ENCODE assay signal across 20 cellular contexts in genomic region chr5:123105882-123106281, GRCh38. TPM values are rescaled to one million over a fixed set of nuclear protein-coding genes. Genes with fewer than 3 reads are reported as not detected.
A peak's percentile ranks its signal among the peaks of the same experiment; 100 is the strongest.
DNase-seq lines count a peak whose midpoint lies in the region; ATAC-seq lines count a peak whose summit lies in the region.
"Had no signal": no experiment of that assay in that cellular context is flagged by ENCODE, and none has a peak within 500 bp of the region (broad histone marks: within the 10 kb centered on the region; RNA-seq: fewer than 3 reads in every experiment).

No MANE protein-coding gene starts in this region.

- H3K4me3 Mint-ChIP-seq in activated T-helper 1 cell treated with anti-CD3 and anti-CD28 coated beads, Interleukin-12 subunit alpha, Interleukin-12 subunit beta, Interleukin-2, Interleukin-4 antibody, amounts not matched to agents 30 ng/mL and 10 ng/mL and 1 ng/mL, durations not matched to agents 14 hours and 24 hours and 36 hours: no peak overlapping the region
- H3K4me3 Mint-ChIP-seq: CD14-positive monocyte; CD4-positive, alpha-beta memory T cell had no signal

- H3K9me3 ChIP-seq in aorta (ENCODE audit: control insufficient read depth, low read length): no peaks in the 10 kb centered on the region
- H3K9me3 ChIP-seq: BLaER1 had no signal

- H3K4me1 Mint-ChIP-seq in activated T-helper 1 cell treated with anti-CD3 and anti-CD28 coated beads, Interleukin-12 subunit alpha, Interleukin-12 subunit beta, Interleukin-2, Interleukin-4 antibody, amounts not matched to agents 30 ng/mL and 10 ng/mL and 1 ng/mL, durations not matched to agents 14 hours and 24 hours and 36 hours (ENCODE audit: low read depth): no peaks in the 10 kb centered on the region
- H3K4me1 Mint-ChIP-seq: CD4-positive, alpha-beta memory T cell had no signal

- H3K4me3 ChIP-seq in aorta (ENCODE audit: low read length in 2 of 2): no peak overlapping the region
- H3K4me3 ChIP-seq: BLaER1, GM12878 had no signal

- no peaks in the 10 kb centered on the region for H3K9me3 Mint-ChIP-seq in activated T-helper 1 cell treated with anti-CD3 and anti-CD28 coated beads, Interleukin-12 subunit alpha, Interleukin-12 subunit beta, Interleukin-2, Interleukin-4 antibody, amounts not matched to agents 30 ng/mL and 10 ng/mL and 1 ng/mL, durations not matched to agents 14 hours and 24 hours and 36 hours
- H3K9me3 Mint-ChIP-seq: CD14-positive monocyte; CD4-positive, alpha-beta memory T cell had no signal

- no peaks in the 10 kb centered on the region for H3K36me3 Mint-ChIP-seq in activated T-helper 1 cell treated with anti-CD3 and anti-CD28 coated beads, Interleukin-12 subunit alpha, Interleukin-12 subunit beta, Interleukin-2, Interleukin-4 antibody, amounts not matched to agents 30 ng/mL and 10 ng/mL and 1 ng/mL, durations not matched to agents 14 hours and 24 hours and 36 hours (ENCODE audit: low read depth)
- H3K36me3 Mint-ChIP-seq: CD14-positive monocyte; CD4-positive, alpha-beta memory T cell had no signal

- no peak overlapping the region for H3K27ac Mint-ChIP-seq in activated T-helper 1 cell treated with anti-CD3 and anti-CD28 coated beads, Interleukin-12 subunit alpha, Interleukin-12 subunit beta, Interleukin-2, Interleukin-4 antibody, amounts not matched to agents 30 ng/mL and 10 ng/mL and 1 ng/mL, durations not matched to agents 14 hours and 24 hours and 36 hours
- H3K27ac Mint-ChIP-seq: CD14-positive monocyte; CD4-positive, alpha-beta memory T cell had no signal

- H3K27ac ChIP-seq in aorta (ENCODE audit: low read depth in 1 of 2, low read length in 2 of 2): peak overlapping the region; percentile 22 to 61
- H3K27ac ChIP-seq: BLaER1 had no signal

- 49 to 55% methylated on average over 4 of the region's 4 CpGs for WGBS in aorta, 2 donors

- peaks cover 20% of the 10 kb centered on the region for H3K27me3 Mint-ChIP-seq in activated T-helper 1 cell treated with anti-CD3 and anti-CD28 coated beads, Interleukin-12 subunit alpha, Interleukin-12 subunit beta, Interleukin-2, Interleukin-4 antibody, amounts not matched to agents 30 ng/mL and 10 ng/mL and 1 ng/mL, durations not matched to agents 14 hours and 24 hours and 36 hours (ENCODE audit: insufficient read depth)

- ATAC-seq in aorta (ENCODE audit: low FRiP score): no peak
- ATAC-seq: GM12878, HCT116, HepG2 had no signal

- H3K27me3 ChIP-seq in aorta (ENCODE audit: control insufficient read depth in 1 of 2, insufficient read depth in 2 of 2, low read length in 1 of 2): no peaks in the 10 kb centered on the region
- H3K27me3 ChIP-seq: BLaER1 had no signal

- no peaks in the 10 kb centered on the region for H3K36me3 ChIP-seq in aorta (ENCODE audit: control insufficient read depth in 1 of 2, insufficient read depth in 2 of 2, low read length in 1 of 2)
- H3K36me3 ChIP-seq: BLaER1 had no signal

- intact Hi-C loops in aorta (cut with DNase I): no loop called here
- intact Hi-C loops in activated T-helper 1 cell treated with anti-CD3 and anti-CD28 coated beads, Interleukin-12 subunit alpha, Interleukin-12 subunit beta, Interleukin-2, Interleukin-4 antibody, amounts not matched to agents 30 ng/mL and 10 ng/mL and 1 ng/mL, durations not matched to agents 14 hours and 24 hours and 36 hours (cut with micrococcal nuclease): no loop called here

- DNase-seq in ELF-1 (ENCODE audit: low read depth, low spot score): peak; percentile 81
- DNase-seq in NCI-H69 (lab: John Stamatoyannopoulos, UW): peak; percentile 48
- peak; percentile 86 for DNase-seq in islet precursor cell
- DNase-seq in aorta: no peak
- DNase-seq in activated T-helper 1 cell treated with anti-CD3 and anti-CD28 coated beads, Interleukin-12 subunit alpha, Interleukin-12 subunit beta, Interleukin-2, Interleukin-4 antibody, amounts not matched to agents 30 ng/mL and 10 ng/mL and 1 ng/mL, durations not matched to agents 14 hours and 24 hours and 36 hours (ENCODE audit: low spot score): no peak
- no peak for DNase-seq in activated CD4-positive, alpha-beta T cell treated with anti-CD3 and anti-CD28 coated beads for 4 hours
- no peak for DNase-seq in iPS-NIHi7 (ENCODE audit: extremely low spot score)
- DNase-seq: 8988T; Calu3; CD4-positive, alpha-beta memory T cell; DMS79 treated with DMSO at 0.1 percent for 48 hours; GOT3; H7 had no signal

- H3K4me1 ChIP-seq in aorta (ENCODE audit: control insufficient read depth in 1 of 2, insufficient read depth in 2 of 2, low read length in 2 of 2): peaks cover 2 to 11% of the 10 kb centered on the region in 2 donors

RNA-seq across cellular contexts. Expression of gene PRDM6, which starts 16.8 kb away (rescaled TPM):
- total RNA-seq in aorta: 10 to 100 TPM; 26.8 to 40.5 TPM
- 10 to 100 TPM in 1 of 2 donors, 1 to 10 TPM in 1; 7.4 to 30.6 TPM for polyA plus RNA-seq in aorta
- not detected in 2 replicates for total RNA-seq in activated T-helper 1 cell treated with anti-CD3 and anti-CD28 coated beads, Interleukin-12 subunit alpha, Interleukin-12 subunit beta, Interleukin-2, Interleukin-4 antibody, amounts not matched to agents 30 ng/mL and 10 ng/mL and 1 ng/mL, durations not matched to agents 14 hours and 24 hours and 36 hours
- total RNA-seq: A673; CD4-positive, alpha-beta memory T cell; G401; GM12878 had no signal
- polyA plus RNA-seq: CD14-positive monocyte; CD4-positive, alpha-beta memory T cell; GM12878 had no signal

Comparison
In these comparisons a context has a peak if more than half of its experiments do, and no peak if none do; other contexts are left out.
1. DNase-seq: peak in ELF-1 (single experiment), NCI-H69 (single experiment) and islet precursor cell (single experiment); none in aorta (0 of 2), activated T-helper 1 cell treated with anti-CD3 and anti-CD28 coated beads, Interleukin-12 subunit alpha, Interleukin-12 subunit beta, Interleukin-2, Interleukin-4 antibody, amounts not matched to agents 30 ng/mL and 10 ng/mL and 1 ng/mL, durations not matched to agents 14 hours and 24 hours and 36 hours (single experiment), activated CD4-positive, alpha-beta T cell treated with anti-CD3 and anti-CD28 coated beads for 4 hours (0 of 2) and iPS-NIHi7 (single experiment).
2. RNA of gene PRDM6, which starts 16.8 kb away (total RNA-seq): 26.8 to 40.5 TPM in aorta; not detected in activated T-helper 1 cell treated with anti-CD3 and anti-CD28 coated beads, Interleukin-12 subunit alpha, Interleukin-12 subunit beta, Interleukin-2, Interleukin-4 antibody, amounts not matched to agents 30 ng/mL and 10 ng/mL and 1 ng/mL, durations not matched to agents 14 hours and 24 hours and 36 hours; every median in the first group is over 10 times any median in the second.